ENCODE assay signal across 6 cellular contexts in the genomic region with DNA sequence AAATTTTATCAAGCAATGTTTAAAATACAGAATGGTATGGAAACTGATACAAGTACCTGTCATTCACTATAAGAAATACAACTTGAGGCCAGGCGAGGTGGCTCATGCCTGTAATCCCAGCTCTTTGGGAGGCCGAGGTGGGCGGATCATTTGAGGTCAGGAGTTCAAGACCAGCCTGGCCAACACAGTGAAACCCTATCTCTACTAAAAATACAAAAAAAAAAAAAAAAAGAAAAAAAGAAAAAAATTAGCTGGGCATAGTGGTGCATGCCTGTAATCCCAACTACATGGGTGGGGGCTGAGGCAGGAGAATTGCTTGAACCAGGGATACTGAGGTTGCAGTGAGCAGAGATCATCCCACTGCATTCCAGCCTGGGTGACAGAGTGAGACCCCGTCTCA. TPM values are rescaled to one million over a fixed set of nuclear protein-coding genes. Genes with fewer than 3 reads are reported as not detected.
"Had no signal": no experiment of that assay in that cellular context is flagged by ENCODE, and none has a peak within 500 bp of the region (broad histone marks: within the 10 kb centered on the region; RNA-seq: fewer than 3 reads in every experiment).

No MANE protein-coding gene starts in this region.

RNA-seq across cellular contexts. Expression of a gene that starts 2.7 kb away (rescaled TPM):
- total RNA-seq: activated naive CD8-positive, alpha-beta T cell treated with anti-CD3 and anti-CD28 coated beads, Interleukin-2, amount 10 ng/mL, durations not matched to agents 7 days and 5 days; activated T-helper 2 cell treated with anti-CD3 and anti-CD28 coated beads, Interferon-gamma antibody, Interleukin-2, Interleukin-4, amounts not matched to agents 10 μg/mL and 5 μg/mL and 100 μg/mL, durations not matched to agents 14 hours and 24 hours and 36 hours had no signal

RNA-seq across cellular contexts. Expression of a gene that starts 43.2 kb away (rescaled TPM):
- total RNA-seq: activated T-cell treated with anti-CD3 and anti-CD28 coated beads, Interleukin-2, amount 50 U/mL, for 72 hours; activated T-helper 1 cell treated with anti-CD3 and anti-CD28 coated beads, Interleukin-12 subunit alpha, Interleukin-12 subunit beta, Interleukin-2, Interleukin-4 antibody, amounts not matched to agents 30 ng/mL and 10 ng/mL and 1 ng/mL, durations not matched to agents 14 hours and 24 hours and 36 hours; activated T-helper 17 cell treated with anti-CD3 and anti-CD28 coated beads, Interleukin-2, amount 50 U/mL, for 72 hours; activated T-helper 2 cell treated with anti-CD3 and anti-CD28 coated beads, Interferon-gamma antibody, Interleukin-2, Interleukin-4, amounts not matched to agents 10 μg/mL and 5 μg/mL and 100 μg/mL, durations not matched to agents 14 hours and 24 hours and 36 hours; bronchial epithelial cell had no signal
